ENCODE assay signal across 28 cellular contexts in genomic region chr3:38308456-38308855, GRCh38. TPM values are rescaled to one million over a fixed set of nuclear protein-coding genes. Genes with fewer than 3 reads are reported as not detected.
DNase-seq lines count a peak whose midpoint lies in the region; ATAC-seq, FAIRE-seq and TF ChIP-seq lines count a peak whose summit lies in the region.
"Had no signal": no experiment of that assay in that cellular context is flagged by ENCODE, and none has a peak within 500 bp of the region (broad histone marks: within the 10 kb centered on the region; RNA-seq: fewer than 3 reads in every experiment).

No MANE protein-coding gene starts in this region.

- CTCF ChIA-PET in HepG2 (lab: Yijun Ruan, JAX; ENCODE audit: low intra/inter-chr PET ratio, low total read pairs), result no interaction called here

- H3K79me2 ChIP-seq in HepG2 (ENCODE audit: insufficient read depth, low read length), result no peaks in the 10 kb centered on the region

- DNase-seq in HepG2 (ENCODE audit: low spot score) (no peak), right lobe of liver (no peak), SK-N-DZ (ENCODE audit: low spot score) (peak; percentile 57), esophagus muscularis mucosa (ENCODE audit: extremely low spot score) (peak; percentile 85), progenitor cell of endocrine pancreas (ENCODE audit: low spot score, unreplicated experiment) (no peak)
- DNase-seq in stimulated activated CD4-positive, alpha-beta T cell treated with anti-CD3 and anti-CD28 coated beads, Interleukin-4, amount 100 ng/mL, for 4 hours, result no peak
- DNase-seq in activated CD4-positive, alpha-beta T cell treated with anti-CD3 and anti-CD28 coated beads for 1 hour, result no peak
- DNase-seq: 8988T; ACHN; AML-193; BE2C; CD4-positive, alpha-beta T cell; CD8-positive, alpha-beta memory T cell; DMS 273 treated with DMSO at 0.1 percent for 48 hours; DMS79; EL; GDM1; GM23248; H9; HFFc6 had no signal

- no peak overlapping the region for H3K4me2 ChIP-seq in HepG2 (ENCODE audit: low read depth, low read length)
- H3K4me2 ChIP-seq: A549 had no signal

- FAIRE-seq in HepG2 (lab: Jason Lieb, UNC), result no peak
- FAIRE-seq: A549, D721Med, GM12878, GM19239 had no signal

- POLR2A ChIA-PET in HepG2 (lab: Yijun Ruan, JAX), result no interaction called here

- peaks cover 14% of the 10 kb centered on the region for H3K27me3 Mint-ChIP-seq in progenitor cell of endocrine pancreas
- H3K27me3 Mint-ChIP-seq: CD4-positive, alpha-beta T cell had no signal

- H3K27ac Mint-ChIP-seq in progenitor cell of endocrine pancreas, result no peak overlapping the region
- H3K27ac Mint-ChIP-seq: CD14-positive monocyte; CD4-positive, alpha-beta T cell; H9; HFFc6 had no signal

- no peak for TF ChIP-seq RAD21 in HepG2 (CRISPR knock-in tag; IDR thresholded peaks at IDR 0.05)

- no TSS peak for BruUV-seq in HepG2 (replicated peaks; lab: Mats Ljungman, UMichigan)

- in situ Hi-C loops in HepG2 (cut with HindIII; ENCODE audit: extremely low pct_ligation_motif_present, low pct_unique_long_range_greater_than_20kb), result no loop called here

- H3K4me3 Mint-ChIP-seq in progenitor cell of endocrine pancreas (ENCODE audit: low read depth), result no peak overlapping the region
- H3K4me3 Mint-ChIP-seq: CD14-positive monocyte; CD4-positive, alpha-beta T cell; CD8-positive, alpha-beta memory T cell; H9; HFFc6 had no signal

- H4K20me1 ChIP-seq in HepG2 (ENCODE audit: insufficient read depth, low read length), result no peaks in the 10 kb centered on the region
- H4K20me1 ChIP-seq: BLaER1 treated with 17β-estradiol and CSF1 and Interleukin-3, amounts not matched to agents 10 nM and 100 nM had no signal

- no peak overlapping the region for H3K27ac ChIP-seq in HepG2 (ENCODE audit: extremely low read length, insufficient read depth, low read length)
- H3K27ac ChIP-seq in right lobe of liver, result no peak overlapping the region
- no peak overlapping the region for H3K27ac ChIP-seq in esophagus muscularis mucosa (replicated peaks in 1 of 4)
- H3K27ac ChIP-seq: A549; BLaER1 treated with 17β-estradiol and CSF1 and Interleukin-3, amounts not matched to agents 10 nM and 100 nM; GM23248 had no signal

- H2AFZ ChIP-seq in HepG2 (ENCODE audit: low read length), result no peak overlapping the region
- H2AFZ ChIP-seq: GM23248 had no signal

- H3K4me1 Mint-ChIP-seq in progenitor cell of endocrine pancreas (ENCODE audit: low read depth), result peaks cover 1% of the 10 kb centered on the region
- H3K4me1 Mint-ChIP-seq: CD8-positive, alpha-beta memory T cell; H9 had no signal

- ATAC-seq in HepG2 (no peak), right lobe of liver (no peak)
- ATAC-seq: A549, GM12878, HCT116 had no signal

- TF ChIP-seq POLR2A in HepG2 (IDR thresholded peaks at IDR 0.05; ENCODE audit: insufficient read depth in 1 of 2, low read depth in 2 of 2, low read length in 2 of 2) (no peak), right lobe of liver (IDR thresholded peaks at IDR 0.05) (no peak), esophagus muscularis mucosa (IDR thresholded peaks at IDR 0.05; ENCODE audit: low read depth) (no peak)

- H3K4me1 ChIP-seq in HepG2 (ENCODE audit: insufficient read depth, low read length) (no peaks in the 10 kb centered on the region), right lobe of liver (no peaks in the 10 kb centered on the region), esophagus muscularis mucosa (no peaks in the 10 kb centered on the region)
- H3K4me1 ChIP-seq: A549, BE2C had no signal

- intact Hi-C loops in HepG2 (cut with micrococcal nuclease; ENCODE audit: unreplicated experiment) (no loop called here), right lobe of liver (cut with DNase I) (no loop called here), esophagus muscularis mucosa (cut with DNase I) (no loop called here)

- no peak overlapping the region for H3K4me3 ChIP-seq in HepG2 (replicated peaks in 1 of 3; ENCODE audit: insufficient read depth in 1 of 3, low read depth in 2 of 3, low read length in 3 of 3)
- no peak overlapping the region for H3K4me3 ChIP-seq in right lobe of liver
- H3K4me3 ChIP-seq in esophagus muscularis mucosa, result no peak overlapping the region
- H3K4me3 ChIP-seq: A549; BLaER1 treated with 17β-estradiol and CSF1 and Interleukin-3, amounts not matched to agents 10 nM and 100 nM; GM12878; GM23248 had no signal

- peaks cover 7 to 72% of the 10 kb centered on the region in 2 experiments for H3K27me3 ChIP-seq in HepG2 (ENCODE audit: control insufficient read depth in 1 of 2, insufficient read depth in 2 of 2, low read length in 2 of 2)
- H3K27me3 ChIP-seq in right lobe of liver, result no peaks in the 10 kb centered on the region
- no peaks in the 10 kb centered on the region for H3K27me3 ChIP-seq in esophagus muscularis mucosa
- H3K27me3 ChIP-seq: BE2C; BLaER1 treated with 17β-estradiol and CSF1 and Interleukin-3, amounts not matched to agents 10 nM and 100 nM had no signal

- H3K36me3 Mint-ChIP-seq in progenitor cell of endocrine pancreas (ENCODE audit: insufficient read depth), result no peaks in the 10 kb centered on the region
- H3K36me3 Mint-ChIP-seq: CD14-positive monocyte had no signal

- H3K9me3 ChIP-seq in HepG2 (ENCODE audit: low read length) (no peaks in the 10 kb centered on the region), right lobe of liver (no peaks in the 10 kb centered on the region), esophagus muscularis mucosa (no peaks in the 10 kb centered on the region)
- H3K9me3 ChIP-seq: A549, BE2C had no signal

- TF ChIP-seq CTCF in HepG2 (CRISPR knock-in tag; IDR thresholded peaks at IDR 0.05), result no peak
- no peak for TF ChIP-seq CTCF in right lobe of liver (IDR thresholded peaks at IDR 0.05)
- TF ChIP-seq CTCF in esophagus muscularis mucosa (IDR thresholded peaks at IDR 0.05), result no peak
- TF ChIP-seq CTCF in progenitor cell of endocrine pancreas (IDR thresholded peaks at IDR 0.05; ENCODE audit: unreplicated experiment), result no peak

- no peaks in the 10 kb centered on the region for H3K36me3 ChIP-seq in HepG2 (replicated peaks in 1 of 2; ENCODE audit: control insufficient read depth in 1 of 2, insufficient read depth in 2 of 2, low read length in 2 of 2)
- H3K36me3 ChIP-seq in right lobe of liver, result no peaks in the 10 kb centered on the region
- no peaks in the 10 kb centered on the region for H3K36me3 ChIP-seq in esophagus muscularis mucosa
- H3K36me3 ChIP-seq: BE2C; BLaER1 treated with 17β-estradiol and CSF1 and Interleukin-3, amounts not matched to agents 10 nM and 100 nM had no signal

- no peak overlapping the region for H3K9ac ChIP-seq in HepG2 (ENCODE audit: insufficient read depth, low read depth, low read length)
- H3K9ac ChIP-seq: BLaER1 treated with 17β-estradiol and CSF1 and Interleukin-3, amounts not matched to agents 10 nM and 100 nM; GM23248 had no signal

- 24% methylated on average over 7 of the region's 9 CpGs for WGBS in HepG2 (ENCODE audit: low lambda C conversion rate)
- WGBS in right lobe of liver (ENCODE audit: insufficient coverage, low coverage, low lambda C conversion rate, missing lambda C conversion rate), result 76% methylated on average over 4 of the region's 9 CpGs
- WGBS in esophagus muscularis mucosa, result 94% methylated on average over 8 of the region's 9 CpGs

- peaks cover 2% of the 10 kb centered on the region for H3K9me3 Mint-ChIP-seq in progenitor cell of endocrine pancreas (ENCODE audit: low read depth)
- H3K9me3 Mint-ChIP-seq: HFFc6 had no signal

- TF ChIP-seq EP300 in HepG2 (IDR thresholded peaks at IDR 0.05; ENCODE audit: low read depth in 2 of 2, low read length in 2 of 2) (no peak), HepG2 (CRISPR knock-in tag; IDR thresholded peaks at IDR 0.05; ENCODE audit: borderline replicate concordance) (no peak), esophagus muscularis mucosa (IDR thresholded peaks at IDR 0.05) (no peak)

RNA-seq across cellular contexts. Expression of gene SLC22A14, which starts 26.4 kb away (rescaled TPM):
- not detected in 2 replicates for total RNA-seq in HepG2 (2016; rRNA removed; fragmentation: Illumina TruSeq; extraction: Trizol)
- total RNA-seq in HepG2 (2016; cell fraction: cytosol; rRNA removed; fragmentation: Illumina TruSeq; extraction: Trizol; ENCODE audit: low read depth), result not detected in 2 replicates
- not detected in 2 replicates for total RNA-seq in HepG2 (2016; cell fraction: insoluble cytoplasmic fraction; rRNA removed; fragmentation: Illumina TruSeq; extraction: Trizol)
- total RNA-seq in HepG2 (2016; cell fraction: membrane; rRNA removed; fragmentation: Illumina TruSeq; extraction: Trizol), result not detected in 2 replicates
- total RNA-seq in HepG2 (2016; cell fraction: nucleus; rRNA removed; fragmentation: Illumina TruSeq; extraction: Trizol), result not detected in 2 replicates
- polyA plus RNA-seq in HepG2 (2011; rRNA removed), result 0.03 TPM in 1 of 2 replicates, not detected in the other
- not detected in 2 replicates for polyA plus RNA-seq in HepG2 (2011; cell fraction: cytosol; rRNA removed)
- polyA plus RNA-seq in HepG2 (2011; cell fraction: nucleus; rRNA removed), result 0.10 TPM in 1 of 2 replicates, not detected in the other
- polyA plus RNA-seq in HepG2 (2012), result not detected in 2 replicates
- polyA plus RNA-seq in HepG2 (2016; cell fraction: cytosol; fragmentation: Illumina TruSeq; extraction: Trizol; ENCODE audit: low read depth), result not detected in 2 replicates
- not detected in 2 replicates for polyA plus RNA-seq in HepG2 (2016; cell fraction: insoluble cytoplasmic fraction; fragmentation: Illumina TruSeq; extraction: Trizol; ENCODE audit: low read depth)
- not detected in 2 replicates for polyA plus RNA-seq in HepG2 (2016; cell fraction: membrane; fragmentation: Illumina TruSeq; extraction: Trizol; ENCODE audit: low read depth)
- polyA plus RNA-seq in HepG2 (2016; cell fraction: nucleus; fragmentation: Illumina TruSeq; extraction: Trizol; ENCODE audit: insufficient read depth, low read depth), result not detected in 2 replicates
- polyA minus RNA-seq in HepG2 (2011; rRNA and poly(A)+ RNA removed; ENCODE audit: low replicate concordance), result not detected in 2 replicates
- not detected in 2 replicates for polyA minus RNA-seq in HepG2 (2011; cell fraction: cytosol; rRNA and poly(A)+ RNA removed)
- polyA minus RNA-seq in HepG2 (2011; cell fraction: nucleus; rRNA and poly(A)+ RNA removed), result not detected in 2 replicates
- total RNA-seq in right lobe of liver, result under 1 TPM in 3 of 6 experiments, not detected in 3; 0.12 to 0.29 (median 0.12) TPM
- 0.17 TPM in 1 of 2 replicates, not detected in the other for polyA plus RNA-seq in SK-N-DZ (2014; cell fraction: cytosol; rRNA removed)
- polyA plus RNA-seq in SK-N-DZ (2014; cell fraction: nucleus; rRNA removed), result not detected in 2 replicates
- under 1 TPM in 1 of 4 donors, not detected in 3; 0.23 TPM for total RNA-seq in esophagus muscularis mucosa
- total RNA-seq in progenitor cell of endocrine pancreas, result 0.18 and 0.72 TPM in 2 replicates
- total RNA-seq: CD8-positive, alpha-beta memory T cell; GM12878; GM23248; H4; H9 had no signal
- polyA plus RNA-seq: CD14-positive monocyte; CD8-positive, alpha-beta memory T cell; GM12878 had no signal

RNA-seq across cellular contexts. Expression of gene XYLB, which starts 38.1 kb away (rescaled TPM):
- total RNA-seq in HepG2 (2016; rRNA removed; fragmentation: Illumina TruSeq; extraction: Trizol), result 25.9 and 28.9 TPM in 2 replicates
- 4.8 and 7.1 TPM in 2 replicates for total RNA-seq in HepG2 (2016; cell fraction: cytosol; rRNA removed; fragmentation: Illumina TruSeq; extraction: Trizol; ENCODE audit: low read depth)
- total RNA-seq in HepG2 (2016; cell fraction: insoluble cytoplasmic fraction; rRNA removed; fragmentation: Illumina TruSeq; extraction: Trizol), result 24.2 and 27.1 TPM in 2 replicates
- total RNA-seq in HepG2 (2016; cell fraction: membrane; rRNA removed; fragmentation: Illumina TruSeq; extraction: Trizol), result 7.2 and 8.5 TPM in 2 replicates
- 41.8 and 48.3 TPM in 2 replicates for total RNA-seq in HepG2 (2016; cell fraction: nucleus; rRNA removed; fragmentation: Illumina TruSeq; extraction: Trizol)
- 27.0 and 30.0 TPM in 2 replicates for polyA plus RNA-seq in HepG2 (2011; rRNA removed)
- 12.0 and 14.4 TPM in 2 replicates for polyA plus RNA-seq in HepG2 (2011; cell fraction: cytosol; rRNA removed)
- polyA plus RNA-seq in HepG2 (2011; cell fraction: nucleus; rRNA removed), result 50.8 and 61.5 TPM in 2 replicates
- polyA plus RNA-seq in HepG2 (2012), result 19.4 and 27.4 TPM in 2 replicates
- 3.2 and 3.5 TPM in 2 replicates for polyA plus RNA-seq in HepG2 (2016; cell fraction: cytosol; fragmentation: Illumina TruSeq; extraction: Trizol; ENCODE audit: low read depth)
- 27.4 and 32.8 TPM in 2 replicates for polyA plus RNA-seq in HepG2 (2016; cell fraction: insoluble cytoplasmic fraction; fragmentation: Illumina TruSeq; extraction: Trizol; ENCODE audit: low read depth)
- 8.6 and 8.7 TPM in 2 replicates for polyA plus RNA-seq in HepG2 (2016; cell fraction: membrane; fragmentation: Illumina TruSeq; extraction: Trizol; ENCODE audit: low read depth)
- polyA plus RNA-seq in HepG2 (2016; cell fraction: nucleus; fragmentation: Illumina TruSeq; extraction: Trizol; ENCODE audit: insufficient read depth, low read depth), result 46.3 and 54.4 TPM in 2 replicates
- polyA minus RNA-seq in HepG2 (2011; rRNA and poly(A)+ RNA removed; ENCODE audit: low replicate concordance), result 33.1 and 81.7 TPM in 2 replicates
- 16.2 and 25.9 TPM in 2 replicates for polyA minus RNA-seq in HepG2 (2011; cell fraction: cytosol; rRNA and poly(A)+ RNA removed)
- 90.9 and 100.0 TPM in 2 replicates for polyA minus RNA-seq in HepG2 (2011; cell fraction: nucleus; rRNA and poly(A)+ RNA removed)
- total RNA-seq in right lobe of liver, result 10 to 100 TPM; 26.2 to 48.3 (median 36.6) TPM
- polyA plus RNA-seq in SK-N-DZ (2014; cell fraction: cytosol; rRNA removed), result 5.7 and 7.9 TPM in 2 replicates
- 8.9 and 11.7 TPM in 2 replicates for polyA plus RNA-seq in SK-N-DZ (2014; cell fraction: nucleus; rRNA removed)
- total RNA-seq in esophagus muscularis mucosa, result 1 to 10 TPM in 2 of 4 donors, under 1 TPM in 2; 0.65 to 2.5 (median 1.2) TPM
- total RNA-seq in progenitor cell of endocrine pancreas, result 4.0 and 7.0 TPM in 2 replicates

RNA-seq across cellular contexts. Expression of gene SLC22A13, which starts 42.8 kb away (rescaled TPM):
- total RNA-seq in HepG2 (2016; rRNA removed; fragmentation: Illumina TruSeq; extraction: Trizol) (not detected in 2 replicates), right lobe of liver (under 1 TPM in 3 of 6 experiments, not detected in 3; 0.16 to 0.35 (median 0.22) TPM), esophagus muscularis mucosa (under 1 TPM in 2 of 4 donors, not detected in 2; 0.17 to 0.29 TPM), progenitor cell of endocrine pancreas (0.62 and 0.67 TPM in 2 replicates)
- total RNA-seq in HepG2 (2016; cell fraction: cytosol; rRNA removed; fragmentation: Illumina TruSeq; extraction: Trizol; ENCODE audit: low read depth), result not detected in 2 replicates
- total RNA-seq in HepG2 (2016; cell fraction: insoluble cytoplasmic fraction; rRNA removed; fragmentation: Illumina TruSeq; extraction: Trizol), result not detected in 2 replicates
- total RNA-seq in HepG2 (2016; cell fraction: membrane; rRNA removed; fragmentation: Illumina TruSeq; extraction: Trizol), result not detected in 2 replicates
- 0.34 TPM in 1 of 2 replicates, not detected in the other for total RNA-seq in HepG2 (2016; cell fraction: nucleus; rRNA removed; fragmentation: Illumina TruSeq; extraction: Trizol)
- 0.10 and 0.20 TPM in 2 replicates for polyA plus RNA-seq in HepG2 (2011; rRNA removed)
- polyA plus RNA-seq in HepG2 (2011; cell fraction: cytosol; rRNA removed), result not detected in 2 replicates
- polyA plus RNA-seq in HepG2 (2011; cell fraction: nucleus; rRNA removed), result 0.50 and 0.76 TPM in 2 replicates
- polyA plus RNA-seq in HepG2 (2012), result 0.11 TPM in 1 of 2 replicates, not detected in the other
- not detected in 2 replicates for polyA plus RNA-seq in HepG2 (2016; cell fraction: cytosol; fragmentation: Illumina TruSeq; extraction: Trizol; ENCODE audit: low read depth)
- not detected in 2 replicates for polyA plus RNA-seq in HepG2 (2016; cell fraction: insoluble cytoplasmic fraction; fragmentation: Illumina TruSeq; extraction: Trizol; ENCODE audit: low read depth)
- not detected in 2 replicates for polyA plus RNA-seq in HepG2 (2016; cell fraction: membrane; fragmentation: Illumina TruSeq; extraction: Trizol; ENCODE audit: low read depth)
- 0.29 TPM in 1 of 2 replicates, not detected in the other for polyA plus RNA-seq in HepG2 (2016; cell fraction: nucleus; fragmentation: Illumina TruSeq; extraction: Trizol; ENCODE audit: insufficient read depth, low read depth)
- 0.92 and 1.3 TPM in 2 replicates for polyA minus RNA-seq in HepG2 (2011; rRNA and poly(A)+ RNA removed; ENCODE audit: low replicate concordance)
- not detected in 2 replicates for polyA minus RNA-seq in HepG2 (2011; cell fraction: cytosol; rRNA and poly(A)+ RNA removed)
- polyA minus RNA-seq in HepG2 (2011; cell fraction: nucleus; rRNA and poly(A)+ RNA removed), result 1.7 and 1.9 TPM in 2 replicates
- polyA plus RNA-seq in SK-N-DZ (2014; cell fraction: cytosol; rRNA removed), result not detected in 2 replicates
- polyA plus RNA-seq in SK-N-DZ (2014; cell fraction: nucleus; rRNA removed), result 0.19 and 0.23 TPM in 2 replicates
- total RNA-seq: H9 had no signal
- polyA plus RNA-seq: CD14-positive monocyte, GM23248 had no signal

Comparison
In these comparisons a context has a peak if more than half of its experiments do, and no peak if none do; other contexts are left out.
1. DNase-seq: peak in SK-N-DZ (single experiment) and esophagus muscularis mucosa (single experiment); none in HepG2 (single experiment), right lobe of liver (0 of 3), stimulated activated CD4-positive, alpha-beta T cell treated with anti-CD3 and anti-CD28 coated beads, Interleukin-4, amount 100 ng/mL, for 4 hours (0 of 2), activated CD4-positive, alpha-beta T cell treated with anti-CD3 and anti-CD28 coated beads for 1 hour (single experiment) and progenitor cell of endocrine pancreas (single experiment).